Comparison of ENCODE assay signal across 12 cellular contexts in genomic region chr1:47823016-47823843, GRCh38.
DNase-seq lines count a peak whose midpoint lies in the region; ATAC-seq and TF ChIP-seq lines count a peak whose summit lies in the region.
"Had no signal": no experiment of that assay in that cellular context is flagged by ENCODE, and none has a peak within 500 bp of the region (broad histone marks: within the 10 kb centered on the region; RNA-seq: fewer than 3 reads in every experiment).

No MANE protein-coding gene starts in this region.

- H3K23me2 ChIP-seq in H9 (ENCODE audit: insufficient read length, low read depth, low read length, poor library complexity, severe bottlenecking): no peaks in the 10 kb centered on the region

- TF ChIP-seq CTCF in H9 (conservative IDR thresholded peaks at IDR 0.05) (no peak), testis (IDR thresholded peaks at IDR 0.05) (no peak)

- H3K4me1 Mint-ChIP-seq in H9: peaks cover 13 to 33% of the 10 kb centered on the region in 2 experiments

- H2BK20ac ChIP-seq in H9 (ENCODE audit: low read depth, low read length, poor library complexity, severe bottlenecking): no peak overlapping the region

- no peak for DNase-seq in H9
- no peak for DNase-seq in NT2/D1 (ENCODE audit: low read depth, low spot score)
- DNase-seq in left kidney (ENCODE audit: low read depth, low spot score): peak; percentile 59
- peak; percentile 52 for DNase-seq in testis
- DNase-seq in NCI-H1092 treated with DMSO at 0.1 percent for 48 hours (lab: John Stamatoyannopoulos, UW): no peak
- DNase-seq in activated T-cell treated with anti-CD3 and anti-CD28 coated beads for 4 hours: no peak
- DNase-seq: CD8-positive, alpha-beta T cell; KBM-7; NCI-H146; NCI-H2107 had no signal

- H2BK5ac ChIP-seq in H9 (ENCODE audit: insufficient read length, low read length): no peak overlapping the region

- peak overlapping the region; percentile 13 to 73 (median 70); a peak in 6 of 7 replicates for H3K27ac Mint-ChIP-seq in H9
- H3K27ac Mint-ChIP-seq: CD8-positive, alpha-beta T cell had no signal

- no peaks in the 10 kb centered on the region for H3K27me3 Mint-ChIP-seq in H9 (ENCODE audit: low read depth)

- no peak overlapping the region for H2BK120ac ChIP-seq in H9 (ENCODE audit: low read depth, low read length, poor library complexity, severe bottlenecking)

- no peak overlapping the region for H3K18ac ChIP-seq in H9 (ENCODE audit: insufficient read length, low read depth, low read length)

- H3K14ac ChIP-seq in H9 (ENCODE audit: insufficient read depth, low read length): no peak overlapping the region

- H3K4me1 ChIP-seq in H9 (ENCODE audit: insufficient read depth, low read length): no peaks in the 10 kb centered on the region
- peaks cover 20% of the 10 kb centered on the region for H3K4me1 ChIP-seq in NT2/D1 (ENCODE audit: insufficient read depth, insufficient read length)
- peaks cover 42% of the 10 kb centered on the region for H3K4me1 ChIP-seq in testis

- H2BK15ac ChIP-seq in H9 (ENCODE audit: low read depth, low read length): no peak overlapping the region

- H4K8ac ChIP-seq in H9 (replicated peaks; ENCODE audit: insufficient read length, low read depth, low read length): no peak overlapping the region

- no peak overlapping the region for H3K4me2 ChIP-seq in H9 (ENCODE audit: insufficient read depth, insufficient read length, low read length)

- no peak overlapping the region for H3K4ac ChIP-seq in H9 (ENCODE audit: low read depth, low read length)

- H3K4me3 ChIP-seq in NT2/D1 (ENCODE audit: insufficient read length, low read depth) (no peak overlapping the region), testis (no peak overlapping the region)

- H3K27me3 ChIP-seq in H9 (ENCODE audit: insufficient read depth, low read length) (no peaks in the 10 kb centered on the region), NT2/D1 (ENCODE audit: insufficient read depth, insufficient read length) (no peaks in the 10 kb centered on the region), testis (no peaks in the 10 kb centered on the region)

- no peaks in the 10 kb centered on the region for H3K9me3 Mint-ChIP-seq in H9
- H3K9me3 Mint-ChIP-seq: CD8-positive, alpha-beta T cell had no signal

- H3K23ac ChIP-seq in H9 (ENCODE audit: insufficient read length, low read depth, low read length): no peak overlapping the region

- no peaks in the 10 kb centered on the region for H3K36me3 Mint-ChIP-seq in H9 (ENCODE audit: insufficient read depth in 1 of 3, low read depth in 3 of 3)
- H3K36me3 Mint-ChIP-seq: CD8-positive, alpha-beta T cell had no signal

- intact Hi-C loops in testis (cut with DNase I; ENCODE audit: low total_unique reads): no loop called here

- H4K91ac ChIP-seq in H9 (ENCODE audit: insufficient read length, low read depth, low read length): no peak overlapping the region

- H2BK12ac ChIP-seq in H9 (ENCODE audit: insufficient read length, low read depth, low read length): no peak overlapping the region

- H2AFZ ChIP-seq in H9 (ENCODE audit: low read length): no peak overlapping the region

- no peak overlapping the region for H4K5ac ChIP-seq in H9 (ENCODE audit: insufficient read length, low read depth, low read length)

- H3K79me1 ChIP-seq in H9 (ENCODE audit: insufficient read depth, low read depth, low read length, poor library complexity, severe bottlenecking): no peaks in the 10 kb centered on the region

- H3T11ph ChIP-seq in H9 (ENCODE audit: low read length): no peak overlapping the region

- WGBS in H9 (ENCODE audit: extremely low coverage, insufficient read length, low lambda C conversion rate): no CpG with 5 or more reads among the region's 10 CpGs
- WGBS in testis, 2 donors: 48 to 72% methylated on average over 6 to 10 of the region's 10 CpGs

- H3K27ac ChIP-seq in H9 (ENCODE audit: insufficient read length, low read depth, low read length): no peak overlapping the region
- H3K27ac ChIP-seq in testis: peak overlapping the region; percentile 30 to 31

- no peak overlapping the region for H3K9ac ChIP-seq in H9 (ENCODE audit: extremely low read depth, insufficient read length, low read length)
- peak overlapping the region; percentile 12 for H3K9ac ChIP-seq in NT2/D1 (ENCODE audit: insufficient read length, low read depth)

- H3K36me3 ChIP-seq in NT2/D1 (ENCODE audit: insufficient read depth, insufficient read length, low read length) (no peaks in the 10 kb centered on the region), testis (ENCODE audit: low read depth, missing control alignments) (no peaks in the 10 kb centered on the region)

- no peak overlapping the region for H3K56ac ChIP-seq in H9 (ENCODE audit: insufficient read length, low read depth, low read length)

- no peak overlapping the region for H3K4me3 Mint-ChIP-seq in H9
- H3K4me3 Mint-ChIP-seq: CD8-positive, alpha-beta T cell had no signal

- ATAC-seq in GM19035 (IDR thresholded peaks at IDR 0.05; ENCODE audit: unreplicated experiment): no peak
- ATAC-seq: CD8-positive, alpha-beta T cell; HCT116 had no signal

- H4K20me1 ChIP-seq in H9 (ENCODE audit: control insufficient read depth, insufficient read depth, insufficient read length): no peaks in the 10 kb centered on the region

- TF ChIP-seq POLR2A in testis (IDR thresholded peaks at IDR 0.05): no peak

- H3K9me3 ChIP-seq in H9 (ENCODE audit: control insufficient read depth, low read depth, low read length) (no peaks in the 10 kb centered on the region), NT2/D1 (ENCODE audit: insufficient read depth, low read length) (no peaks in the 10 kb centered on the region), testis (no peaks in the 10 kb centered on the region)

- H2AK5ac ChIP-seq in H9 (ENCODE audit: insufficient read length, low read length): no peak overlapping the region

- no peaks in the 10 kb centered on the region for H3K79me2 ChIP-seq in H9 (ENCODE audit: insufficient read depth, low read length)

Comparison
In these comparisons a context has a peak if more than half of its experiments do, and no peak if none do; other contexts are left out.
1. DNase-seq: peak in left kidney (single experiment) and testis (single experiment); none in H9 (single experiment), NT2/D1 (single experiment), NCI-H1092 treated with DMSO at 0.1 percent for 48 hours (single experiment) and activated T-cell treated with anti-CD3 and anti-CD28 coated beads for 4 hours (single experiment).